In the genomic region with DNA sequence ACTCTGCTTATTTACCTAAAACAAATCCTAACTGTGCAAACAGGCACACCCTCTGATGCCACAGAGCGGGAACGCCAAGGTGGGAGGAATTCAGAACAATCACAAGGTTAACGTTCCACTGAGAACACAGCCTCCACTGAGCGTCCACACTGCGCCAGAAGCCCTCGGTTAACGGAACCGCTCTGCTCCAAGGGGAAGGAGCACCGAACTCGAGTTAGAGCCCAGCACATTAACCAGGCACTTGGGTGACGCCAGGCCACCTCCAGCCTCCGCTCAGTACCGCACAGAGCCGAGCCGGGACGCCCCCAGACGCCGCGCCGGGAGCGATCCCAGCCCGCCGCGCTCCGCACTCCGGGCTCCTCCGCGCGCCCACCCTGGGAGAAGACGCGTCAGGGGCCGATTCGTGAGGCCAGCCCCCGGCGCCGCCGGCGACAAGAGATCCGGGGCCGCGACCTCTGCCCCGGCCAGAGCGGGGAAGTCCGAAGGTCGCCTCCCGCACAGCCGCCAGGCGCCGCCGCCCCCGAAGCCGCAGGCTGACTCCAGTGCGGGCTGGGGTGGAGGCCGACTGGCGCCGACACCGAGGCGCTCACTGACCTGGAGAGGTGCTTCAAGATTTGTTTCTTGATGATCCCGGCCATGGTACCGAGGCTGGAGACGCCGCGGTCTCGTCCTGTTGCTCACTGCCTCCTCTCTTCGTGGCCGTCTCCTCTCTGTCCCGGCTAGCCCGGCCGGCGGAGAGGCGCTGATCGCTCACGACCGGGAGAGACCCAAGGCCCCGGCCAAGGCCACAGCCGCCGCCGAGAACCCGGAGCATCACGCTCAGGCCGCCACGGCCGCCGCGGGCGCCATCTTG, we compare ENCODE assay signal across 1 cellular context.
TF ChIP-seq lines count a peak whose summit lies in the region.

No MANE protein-coding gene starts in this region.

TF ChIP-seq in HepG2, 621 proteins besides CTCF, POLR2A, EP300 and RAD21 (continued from another document and continues in another):
- TF ChIP-seq PRDM15 (CRISPR knock-in tag; IDR thresholded peaks at IDR 0.05) (peak; percentile 48; the same call in 1 of the 2 replicates), ZBTB38 (CRISPR knock-in tag; IDR thresholded peaks at IDR 0.05) (peak; percentile 59; the same call in 1 of the 2 replicates), ZNF276 (CRISPR knock-in tag; IDR thresholded peaks at IDR 0.05; ENCODE audit: low read depth) (no peak), NR2F1 (CRISPR knock-in tag; IDR thresholded peaks at IDR 0.05) (peak; percentile 82 to 92), CC2D1A (CRISPR knock-in tag; IDR thresholded peaks at IDR 0.05) (no peak), DDIT3 (CRISPR knock-in tag; IDR thresholded peaks at IDR 0.05) (no peak), ZNF549 (CRISPR knock-in tag; IDR thresholded peaks at IDR 0.05) (no peak), ZFP82 (CRISPR knock-in tag; IDR thresholded peaks at IDR 0.05; ENCODE audit: borderline replicate concordance) (0 out of 2 replicates have a peak, but pooled peaks have one; percentile 12), YY1 (IDR thresholded peaks at IDR 0.05; ENCODE audit: insufficient read depth, insufficient replicate concordance, low read depth, low read length) (peak; percentile 95), HNRNPK (IDR thresholded peaks at IDR 0.05; ENCODE audit: low read depth, low read length, poor library complexity, severe bottlenecking) (peak; percentile 24), ZNF460 (CRISPR knock-in tag; IDR thresholded peaks at IDR 0.05; ENCODE audit: borderline replicate concordance) (no peak), ZNF510 (CRISPR knock-in tag; IDR thresholded peaks at IDR 0.05; ENCODE audit: low read depth) (no peak), SIN3A (IDR thresholded peaks at IDR 0.05; ENCODE audit: borderline replicate concordance, low read depth, low read length) (peak; percentile 61; the same call in 1 of the 2 replicates), NFE2 (CRISPR knock-in tag; IDR thresholded peaks at IDR 0.05) (no peak), MAX (IDR thresholded peaks at IDR 0.05) (peak; percentile 6), ZNF781 (CRISPR knock-in tag; IDR thresholded peaks at IDR 0.05; ENCODE audit: borderline replicate concordance, not compliant biosample characterization) (no peak), ZNF503 (CRISPR knock-in tag; IDR thresholded peaks at IDR 0.05) (no peak), ZNF143 (CRISPR knock-in tag; IDR thresholded peaks at IDR 0.05) (no peak), ZBTB42 (CRISPR knock-in tag; IDR thresholded peaks at IDR 0.05) (peak; percentile 69; the same call in 1 of the 2 replicates), PAX8 (CRISPR knock-in tag; IDR thresholded peaks at IDR 0.05; ENCODE audit: borderline replicate concordance) (no peak), PHF21A (CRISPR knock-in tag; IDR thresholded peaks at IDR 0.05) (peak; percentile 81), ZNF292 (CRISPR knock-in tag; IDR thresholded peaks at IDR 0.05; ENCODE audit: borderline replicate concordance, low read depth) (no peak), GATA4 (IDR thresholded peaks at IDR 0.05; ENCODE audit: borderline replicate concordance, low read depth) (peak; percentile 17; the same call in 1 of the 2 replicates), ZNF773 (CRISPR knock-in tag; IDR thresholded peaks at IDR 0.05; ENCODE audit: borderline replicate concordance) (0 out of 2 replicates have a peak, but pooled peaks have one; percentile 22), MTA1 (CRISPR knock-in tag; IDR thresholded peaks at IDR 0.05; ENCODE audit: borderline replicate concordance) (peak; percentile 63; the same call in 1 of the 2 replicates), MEIS2 (CRISPR knock-in tag; IDR thresholded peaks at IDR 0.05) (peak; percentile 29; the same call in 1 of the 2 replicates), RARG (CRISPR knock-in tag; IDR thresholded peaks at IDR 0.05; ENCODE audit: low read depth) (no peak), ZNF354B (CRISPR knock-in tag; IDR thresholded peaks at IDR 0.05) (no peak), ISX (CRISPR knock-in tag; conservative IDR thresholded peaks at IDR 0.05) (0 out of 2 replicates have a peak, but pooled peaks have one; percentile 22), NFATC3 (CRISPR knock-in tag; IDR thresholded peaks at IDR 0.05) (no peak), ZNF383 (CRISPR knock-in tag; IDR thresholded peaks at IDR 0.05; ENCODE audit: borderline replicate concordance) (no peak), SOX5 (CRISPR knock-in tag; IDR thresholded peaks at IDR 0.05; ENCODE audit: borderline replicate concordance) (no peak; the same call in 1 of the 2 replicates), ZNF724P (CRISPR knock-in tag; IDR thresholded peaks at IDR 0.05; ENCODE audit: borderline replicate concordance) (no peak; the same call in 1 of the 2 replicates), NCOA1 (CRISPR knock-in tag; IDR thresholded peaks at IDR 0.05) (no peak; the same call in 1 of the 2 replicates), ZNF75D (CRISPR knock-in tag; IDR thresholded peaks at IDR 0.05; ENCODE audit: borderline replicate concordance) (0 out of 2 replicates have a peak, but pooled peaks have one; percentile 51), ZNF552 (CRISPR knock-in tag; IDR thresholded peaks at IDR 0.05; ENCODE audit: borderline replicate concordance) (0 out of 2 replicates have a peak, but pooled peaks have one; percentile 42), ZSCAN31 (CRISPR knock-in tag; IDR thresholded peaks at IDR 0.05; ENCODE audit: low read depth) (peak; percentile 77), GATAD2A (CRISPR knock-in tag; IDR thresholded peaks at IDR 0.05) (0 out of 2 replicates have a peak, but pooled peaks have one; percentile 21), GPBP1L1 (CRISPR knock-in tag; IDR thresholded peaks at IDR 0.05) (no peak), ZNF800 (CRISPR knock-in tag; IDR thresholded peaks at IDR 0.05) (no peak), POGZ (CRISPR knock-in tag; IDR thresholded peaks at IDR 0.05) (peak; percentile 69), SP1 (IDR thresholded peaks at IDR 0.05) (no peak), SP1 (CRISPR knock-in tag; IDR thresholded peaks at IDR 0.05) (no peak), FOXK1 (CRISPR knock-in tag; IDR thresholded peaks at IDR 0.05; ENCODE audit: borderline replicate concordance, low read depth) (peak; percentile 56; the same call in 1 of the 2 replicates), ZNF30 (CRISPR knock-in tag; IDR thresholded peaks at IDR 0.05) (no peak)
- TF ChIP-seq, protein P1, sequence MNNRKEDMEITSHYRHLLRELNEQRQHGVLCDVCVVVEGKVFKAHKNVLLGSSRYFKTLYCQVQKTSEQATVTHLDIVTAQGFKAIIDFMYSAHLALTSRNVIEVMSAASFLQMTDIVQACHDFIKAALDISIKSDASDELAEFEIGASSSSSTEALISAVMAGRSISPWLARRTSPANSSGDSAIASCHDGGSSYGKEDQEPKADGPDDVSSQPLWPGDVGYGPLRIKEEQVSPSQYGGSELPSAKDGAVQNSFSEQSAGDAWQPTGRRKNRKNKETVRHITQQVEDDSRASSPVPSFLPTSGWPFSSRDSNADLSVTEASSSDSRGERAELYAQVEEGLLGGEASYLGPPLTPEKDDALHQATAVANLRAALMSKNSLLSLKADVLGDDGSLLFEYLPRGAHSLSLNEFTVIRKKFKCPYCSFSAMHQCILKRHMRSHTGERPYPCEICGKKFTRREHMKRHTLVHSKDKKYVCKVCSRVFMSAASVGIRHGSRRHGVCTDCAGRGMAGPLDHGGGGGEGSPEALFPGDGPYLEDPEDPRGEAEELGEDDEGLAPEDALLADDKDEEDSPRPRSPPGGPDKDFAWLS (CRISPR knock-in tag; IDR thresholded peaks at IDR 0.05; ENCODE audit: borderline replicate concordance): no peak
- TF ChIP-seq, protein P2, sequence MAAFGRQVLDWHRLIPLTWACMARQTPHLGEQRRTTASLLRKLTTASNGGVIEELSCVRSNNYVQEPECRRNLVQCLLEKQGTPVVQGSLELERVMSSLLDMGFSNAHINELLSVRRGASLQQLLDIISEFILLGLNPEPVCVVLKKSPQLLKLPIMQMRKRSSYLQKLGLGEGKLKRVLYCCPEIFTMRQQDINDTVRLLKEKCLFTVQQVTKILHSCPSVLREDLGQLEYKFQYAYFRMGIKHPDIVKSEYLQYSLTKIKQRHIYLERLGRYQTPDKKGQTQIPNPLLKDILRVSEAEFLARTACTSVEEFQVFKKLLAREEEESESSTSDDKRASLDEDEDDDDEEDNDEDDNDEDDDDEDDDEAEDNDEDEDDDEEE (CRISPR knock-in tag; IDR thresholded peaks at IDR 0.05): no peak
